In the genomic region with DNA sequence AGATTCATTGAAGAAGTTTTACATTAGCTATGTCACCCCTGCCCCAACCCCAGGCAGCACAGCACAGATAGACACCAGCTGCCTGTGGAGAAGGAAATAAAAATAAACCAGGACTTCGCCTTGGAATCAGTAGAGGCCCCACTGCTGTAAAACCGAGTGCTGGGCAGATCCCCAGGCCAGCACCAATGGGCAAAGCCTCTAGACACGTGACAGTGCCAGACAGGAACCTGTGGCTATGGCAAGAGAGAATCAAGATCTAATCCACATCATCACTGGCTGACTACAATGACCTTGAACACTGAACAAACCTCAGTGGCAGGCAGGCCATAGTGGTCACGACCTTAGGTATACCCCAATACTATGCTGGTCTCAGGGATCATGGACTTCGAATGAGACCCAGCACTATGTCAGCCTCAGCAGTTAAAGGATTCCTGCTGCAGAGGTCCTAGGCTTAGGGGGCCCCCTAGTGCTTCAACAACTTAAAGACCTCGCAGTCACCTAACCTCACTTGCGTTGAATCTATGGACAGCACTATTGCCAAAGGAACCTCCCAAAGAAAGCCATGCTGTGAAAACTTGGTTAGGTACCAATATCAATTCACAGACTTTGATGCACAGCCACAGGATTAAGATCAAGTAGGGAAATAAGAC, we compare ENCODE assay signal across 9 cellular contexts.
DNase-seq lines count a peak whose midpoint lies in the region; ATAC-seq and TF ChIP-seq lines count a peak whose summit lies in the region.
"Had no signal": no experiment of that assay in that cellular context is flagged by ENCODE, and none has a peak within 500 bp of the region (broad histone marks: within the 10 kb centered on the region; RNA-seq: fewer than 3 reads in every experiment).

No MANE protein-coding gene starts in this region.

- H3K23ac ChIP-seq in mesenchymal stem cell (ENCODE audit: low read length in 2 of 2), result no peak overlapping the region

- H3K4me2 ChIP-seq in mesenchymal stem cell (ENCODE audit: low read length, poor library complexity, severe bottlenecking), result no peak overlapping the region

- H4K8ac ChIP-seq in mesenchymal stem cell (ENCODE audit: low read length), result no peak overlapping the region

- in situ Hi-C loops in KBM-7 (cut with MboI; ENCODE audit: low pct_unique_long_range_greater_than_20kb, low sequenced_read_pairs), result no loop called here

- H3K79me1 ChIP-seq in mesenchymal stem cell (replicated peaks; ENCODE audit: low read length, poor library complexity, severe bottlenecking), result no peaks in the 10 kb centered on the region

- H2BK120ac ChIP-seq in mesenchymal stem cell (ENCODE audit: low read depth, low read length), result no peak overlapping the region

- H3K27ac Mint-ChIP-seq in activated CD8-positive, alpha-beta memory T cell treated with anti-CD3 and anti-CD28 coated beads, Interleukin-2, amount 10 ng/mL, durations not matched to agents 7 days and 5 days, result no peak overlapping the region
- H3K27ac Mint-ChIP-seq: stimulated activated naive CD8-positive, alpha-beta T cell treated with anti-CD3 and anti-CD28 coated beads, Interleukin-15, Interleukin-2, amounts not matched to agents 100 ng/mL and 50 ng/mL, for 24 hours had no signal

- peaks cover 2% of the 10 kb centered on the region for H3K9me3 Mint-ChIP-seq in activated CD8-positive, alpha-beta memory T cell treated with anti-CD3 and anti-CD28 coated beads, Interleukin-2, amount 10 ng/mL, durations not matched to agents 7 days and 5 days (ENCODE audit: low read depth)

- no peak overlapping the region for H3K4me3 ChIP-seq in mesenchymal stem cell (ENCODE audit: insufficient read depth in 1 of 2, low read depth in 1 of 2, low read length in 2 of 2)

- H2BK15ac ChIP-seq in mesenchymal stem cell (ENCODE audit: low read depth, poor library complexity, severe bottlenecking), result peak overlapping the region; percentile 63

- no peak overlapping the region for H3K4me3 Mint-ChIP-seq in activated CD8-positive, alpha-beta memory T cell treated with anti-CD3 and anti-CD28 coated beads, Interleukin-2, amount 10 ng/mL, durations not matched to agents 7 days and 5 days
- H3K4me3 Mint-ChIP-seq: stimulated activated naive CD8-positive, alpha-beta T cell treated with anti-CD3 and anti-CD28 coated beads, Interleukin-15, Interleukin-2, amounts not matched to agents 100 ng/mL and 50 ng/mL, for 24 hours had no signal

- no peak overlapping the region for H3K27ac ChIP-seq in mesenchymal stem cell (ENCODE audit: low read length, poor library complexity, severe bottlenecking)

- ATAC-seq in GM21447 (IDR thresholded peaks at IDR 0.05; ENCODE audit: unreplicated experiment) (no peak), HG02884 (IDR thresholded peaks at IDR 0.05; ENCODE audit: unreplicated experiment) (no peak)
- ATAC-seq in activated CD8-positive, alpha-beta memory T cell treated with anti-CD3 and anti-CD28 coated beads, Interleukin-2, amount 10 ng/mL, durations not matched to agents 7 days and 5 days, result no peak

- H3K27me3 Mint-ChIP-seq in activated CD8-positive, alpha-beta memory T cell treated with anti-CD3 and anti-CD28 coated beads, Interleukin-2, amount 10 ng/mL, durations not matched to agents 7 days and 5 days, result no peaks in the 10 kb centered on the region
- H3K27me3 Mint-ChIP-seq: stimulated activated naive CD8-positive, alpha-beta T cell treated with anti-CD3 and anti-CD28 coated beads, Interleukin-15, Interleukin-2, amounts not matched to agents 100 ng/mL and 50 ng/mL, for 24 hours had no signal

- H2AFZ ChIP-seq in mesenchymal stem cell (ENCODE audit: low read depth, low read length), result no peak overlapping the region

- TF ChIP-seq CTCF in GM12873 (IDR thresholded peaks at IDR 0.05; ENCODE audit: insufficient read depth, low read depth, low read length, missing control alignments), result peak; percentile 32

- no peak overlapping the region for H2BK5ac ChIP-seq in mesenchymal stem cell (ENCODE audit: low read depth, low read length, poor library complexity, severe bottlenecking)

- peak overlapping the region; percentile 46 for H4K91ac ChIP-seq in mesenchymal stem cell (ENCODE audit: low read length)

- H3K9ac ChIP-seq in mesenchymal stem cell (ENCODE audit: low read length), result no peak overlapping the region

- H3K27me3 ChIP-seq in mesenchymal stem cell (ENCODE audit: control insufficient read depth in 1 of 2, insufficient read depth in 1 of 2, low read length in 2 of 2), result no peaks in the 10 kb centered on the region

- peaks cover 7% of the 10 kb centered on the region for H3K9me3 ChIP-seq in mesenchymal stem cell (ENCODE audit: control insufficient read depth, low read length)

- no peak overlapping the region for H3K14ac ChIP-seq in mesenchymal stem cell (ENCODE audit: low read length in 2 of 2)

- H3K4me1 Mint-ChIP-seq in activated CD8-positive, alpha-beta memory T cell treated with anti-CD3 and anti-CD28 coated beads, Interleukin-2, amount 10 ng/mL, durations not matched to agents 7 days and 5 days, result no peaks in the 10 kb centered on the region

- no peak overlapping the region for H3K4ac ChIP-seq in mesenchymal stem cell (ENCODE audit: low read depth in 1 of 2, low read length in 2 of 2)

- H3K36me3 ChIP-seq in mesenchymal stem cell (ENCODE audit: control insufficient read depth in 1 of 2, insufficient read depth in 2 of 2, low read depth in 1 of 2, low read length in 2 of 2), result no peaks in the 10 kb centered on the region

- CTCF ChIA-PET in activated CD8-positive, alpha-beta memory T cell treated with anti-CD3 and anti-CD28 coated beads, Interleukin-2, amount 10 ng/mL, durations not matched to agents 7 days and 5 days (lab: Charles Lee), result no interaction called here

- no peaks in the 10 kb centered on the region for H3K36me3 Mint-ChIP-seq in activated CD8-positive, alpha-beta memory T cell treated with anti-CD3 and anti-CD28 coated beads, Interleukin-2, amount 10 ng/mL, durations not matched to agents 7 days and 5 days

- H2BK12ac ChIP-seq in mesenchymal stem cell (ENCODE audit: low read length in 2 of 2), result no peak overlapping the region

- peak; percentile 84 for DNase-seq in KBM-7
- DNase-seq in UCSD-AML1 (lab: John Stamatoyannopoulos, UW; ENCODE audit: unreplicated experiment), result peak; percentile 35
- DNase-seq in mesenchymal stem cell, result peak; percentile 54
- no peak for DNase-seq in activated effector memory CD4-positive, alpha-beta T cell treated with anti-CD3 and anti-CD28 coated beads, Interleukin-2, amount 50 U/mL, for 16 hours
- no peak for DNase-seq in activated CD8-positive, alpha-beta memory T cell treated with anti-CD3 and anti-CD28 coated beads, Interleukin-2, amount 10 ng/mL, durations not matched to agents 7 days and 5 days

- WGBS in mesenchymal stem cell, result 63% methylated on average over 7 of the region's 7 CpGs

- no peak overlapping the region for H2AK5ac ChIP-seq in mesenchymal stem cell (ENCODE audit: low read length, severe bottlenecking)

- H3K18ac ChIP-seq in mesenchymal stem cell (ENCODE audit: low read depth in 1 of 2, low read length in 2 of 2), result no peak overlapping the region

- H3K4me1 ChIP-seq in mesenchymal stem cell (ENCODE audit: control insufficient read depth, insufficient read depth, low read depth, low read length), result no peaks in the 10 kb centered on the region

Comparison
In these comparisons a context has a peak if more than half of its experiments do, and no peak if none do; other contexts are left out.
1. DNase-seq: peak in KBM-7 (single experiment), UCSD-AML1 (single experiment) and mesenchymal stem cell (single experiment); none in activated effector memory CD4-positive, alpha-beta T cell treated with anti-CD3 and anti-CD28 coated beads, Interleukin-2, amount 50 U/mL, for 16 hours (single experiment) and activated CD8-positive, alpha-beta memory T cell treated with anti-CD3 and anti-CD28 coated beads, Interleukin-2, amount 10 ng/mL, durations not matched to agents 7 days and 5 days (single experiment).